In the genomic region with DNA sequence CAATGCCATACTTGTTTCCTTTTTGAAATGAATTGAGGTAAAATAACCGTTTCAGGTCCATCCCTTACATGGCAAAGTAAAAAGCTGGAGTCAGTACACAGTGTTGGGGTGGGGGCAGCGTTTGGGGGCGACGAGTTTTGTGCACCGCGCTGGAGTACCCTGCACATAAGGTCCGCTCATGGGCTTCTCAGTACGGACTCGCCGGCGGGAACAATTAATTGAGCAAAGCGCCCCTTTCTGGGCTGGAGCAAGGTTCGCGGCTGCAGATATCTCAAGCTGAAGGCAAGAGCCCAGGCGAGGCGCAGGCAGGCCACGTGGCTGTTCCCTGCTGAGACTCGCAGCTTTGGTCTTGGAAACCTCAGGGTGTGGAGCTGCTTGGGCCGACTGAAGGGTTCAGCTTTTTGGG, we compare ENCODE assay signal across 12 cellular contexts. TPM values are rescaled to one million over a fixed set of nuclear protein-coding genes. Genes with fewer than 3 reads are reported as not detected.
DNase-seq lines count a peak whose midpoint lies in the region; ATAC-seq and TF ChIP-seq lines count a peak whose summit lies in the region.
"Had no signal": no experiment of that assay in that cellular context is flagged by ENCODE, and none has a peak within 500 bp of the region (broad histone marks: within the 10 kb centered on the region; RNA-seq: fewer than 3 reads in every experiment).

No MANE protein-coding gene starts in this region.

- H3K9ac ChIP-seq in adipocyte (ENCODE audit: low read length): no peak overlapping the region

- no peak overlapping the region for H3K27ac Mint-ChIP-seq in Calu3 (ENCODE audit: unreplicated experiment)
- H3K27ac Mint-ChIP-seq: activated CD4-positive, alpha-beta T cell treated with anti-CD3 and anti-CD28 coated beads, Interleukin-2, amount 10 ng/mL, durations not matched to agents 24 days and 14 days had no signal

- H3K9me3 ChIP-seq in adipocyte (ENCODE audit: control insufficient read depth, low read length) (no peaks in the 10 kb centered on the region), suprapubic skin (no peaks in the 10 kb centered on the region)
- H3K9me3 ChIP-seq: vagina had no signal

- TF ChIP-seq POLR2A in suprapubic skin (IDR thresholded peaks at IDR 0.05): no peak

- H3K9me3 Mint-ChIP-seq in Calu3 (ENCODE audit: low read depth, unreplicated experiment): no peaks in the 10 kb centered on the region
- H3K9me3 Mint-ChIP-seq: activated CD4-positive, alpha-beta T cell treated with anti-CD3 and anti-CD28 coated beads, Interleukin-2, amount 10 ng/mL, durations not matched to agents 24 days and 14 days had no signal

- BruUV-seq in Calu3 (replicated peaks; lab: Mats Ljungman, UMichigan): no TSS peak

- no peaks in the 10 kb centered on the region for H3K36me3 ChIP-seq in adipocyte (ENCODE audit: control insufficient read depth, insufficient read depth, low read length, severe bottlenecking)
- H3K36me3 ChIP-seq in suprapubic skin: no peaks in the 10 kb centered on the region
- H3K36me3 ChIP-seq: vagina had no signal

- TF ChIP-seq CTCF in suprapubic skin (IDR thresholded peaks at IDR 0.05): no peak
- no peak for TF ChIP-seq CTCF in Calu3 (IDR thresholded peaks at IDR 0.05; ENCODE audit: unreplicated experiment)

- H3K27ac ChIP-seq in suprapubic skin: peak overlapping the region; percentile 89

- no peaks in the 10 kb centered on the region for H3K27me3 ChIP-seq in adipocyte (replicated peaks; ENCODE audit: control insufficient read depth, insufficient read depth, low read length)
- peaks cover 76% of the 10 kb centered on the region for H3K27me3 ChIP-seq in suprapubic skin

- TF ChIP-seq EP300 in suprapubic skin (IDR thresholded peaks at IDR 0.05): no peak

- intact Hi-C loops in Right ventricle myocardium superior (cut with DNase I): no loop called here
- intact Hi-C loops in left ventricle myocardium superior (cut with micrococcal nuclease): no loop called here
- intact Hi-C loops in Calu3 (cut with micrococcal nuclease; ENCODE audit: unreplicated experiment): no loop called here

- H3K27me3 Mint-ChIP-seq in Calu3 (ENCODE audit: unreplicated experiment): peaks cover 43% of the 10 kb centered on the region

- H3K4me1 ChIP-seq in adipocyte (ENCODE audit: control insufficient read depth, insufficient read depth, low read length) (peaks cover 18% of the 10 kb centered on the region), suprapubic skin (peaks cover 28% of the 10 kb centered on the region)

- H3K4me3 Mint-ChIP-seq in Calu3 (ENCODE audit: low read depth, unreplicated experiment): no peak overlapping the region

- CTCF ChIA-PET in Calu3 (lab: Charles Lee): interaction anchor here (0.8 kb wide), 1 partner anchor 17 kb away, joined by 3 read pairs; no protein-coding TSS in a partner anchor

- ATAC-seq in Right ventricle myocardium superior (ENCODE audit: poor library complexity): no peak
- no peak for ATAC-seq in left ventricle myocardium superior
- ATAC-seq in GM21381 (IDR thresholded peaks at IDR 0.05; ENCODE audit: unreplicated experiment): no peak
- ATAC-seq in HG02798 (IDR thresholded peaks at IDR 0.05; ENCODE audit: poor library complexity, unreplicated experiment): no peak

- no peaks in the 10 kb centered on the region for H3K4me1 Mint-ChIP-seq in Calu3 (ENCODE audit: low read depth, unreplicated experiment)

- WGBS in suprapubic skin: 5% methylated on average over 19 of the region's 19 CpGs

- H3K4me3 ChIP-seq in adipocyte (ENCODE audit: low read length) (peak overlapping the region; percentile 98), suprapubic skin (peak overlapping the region; percentile 74)

- DNase-seq in Right ventricle myocardium superior (peak; percentile 33), left ventricle myocardium superior (no peak), adipocyte (ENCODE audit: low read depth) (peak; percentile 69), islet precursor cell (peak; percentile 72), suprapubic skin (ENCODE audit: low spot score in 2 of 2) (no peak), Calu3 (no peak)
- DNase-seq: activated CD4-positive, alpha-beta T cell treated with anti-CD3 and anti-CD28 coated beads, Interleukin-2, amount 10 ng/mL, durations not matched to agents 24 days and 14 days; NCI-H2081 treated with DMSO at 0.1 percent for 48 hours had no signal

- peaks cover 17% of the 10 kb centered on the region for H3K36me3 Mint-ChIP-seq in Calu3 (ENCODE audit: insufficient read depth, unreplicated experiment)

RNA-seq across cellular contexts. Expression of gene TWIST1, which starts 1.5 kb away (rescaled TPM):
- total RNA-seq in Right ventricle myocardium superior: 1.4 TPM
- total RNA-seq in left ventricle myocardium superior: 1.3 TPM
- 10 to 100 TPM in 3 of 4 donors, 1 to 10 TPM in 1; 4.0 to 12.7 (median 10.5) TPM for total RNA-seq in suprapubic skin
- total RNA-seq in Calu3 (2022): 2.4 and 2.9 TPM in 2 replicates

RNA-seq across cellular contexts. Expression of gene FERD3L, which starts 26.3 kb away (rescaled TPM):
- total RNA-seq in Right ventricle myocardium superior (not detected), left ventricle myocardium superior (not detected), suprapubic skin (not detected), Calu3 (2022) (not detected in 2 replicates)
- total RNA-seq: activated CD4-positive, alpha-beta T cell treated with anti-CD3 and anti-CD28 coated beads, Interleukin-2, amount 10 ng/mL, durations not matched to agents 24 days and 14 days; lower leg skin; vagina had no signal

Comparison
In these comparisons a context has a peak if more than half of its experiments do, and no peak if none do; other contexts are left out.
1. DNase-seq: peak in Right ventricle myocardium superior (single experiment), adipocyte (single experiment) and islet precursor cell (single experiment); none in left ventricle myocardium superior (single experiment), suprapubic skin (0 of 2) and Calu3 (single experiment).